Comparison of ENCODE assay signal across 24 cellular contexts in genomic region chr5:116088062-116088461, GRCh38. TPM values are rescaled to one million over a fixed set of nuclear protein-coding genes. Genes with fewer than 3 reads are reported as not detected.
"Had no signal": no experiment of that assay in that cellular context is flagged by ENCODE, and none has a peak within 500 bp of the region (broad histone marks: within the 10 kb centered on the region; RNA-seq: fewer than 3 reads in every experiment).

No MANE protein-coding gene starts in this region.

- H3K4me3 ChIP-seq: colonic mucosa, esophagus muscularis mucosa, right atrium auricular region, suprapubic skin had no signal

- H3K27me3 Mint-ChIP-seq: activated CD4-positive, alpha-beta memory T cell treated with anti-CD3 and anti-CD28 coated beads for 36 hours; activated CD8-positive, alpha-beta memory T cell treated with anti-CD3 and anti-CD28 coated beads, Interleukin-2, amount 10 ng/mL, durations not matched to agents 7 days and 5 days; activated T-cell treated with anti-CD3 and anti-CD28 coated beads, Interleukin-2, amount 50 U/mL, for 24 hours; progenitor cell of endocrine pancreas had no signal

- H3K9me3 ChIP-seq: colonic mucosa, esophagus muscularis mucosa, right atrium auricular region, suprapubic skin had no signal

- DNase-seq: activated CD4-positive, alpha-beta memory T cell treated with anti-CD3 and anti-CD28 coated beads for 36 hours; activated CD4-positive, alpha-beta T cell treated with anti-CD3 and anti-CD28 coated beads for 1 hour; activated CD8-positive, alpha-beta memory T cell treated with anti-CD3 and anti-CD28 coated beads, Interleukin-2, amount 10 ng/mL, durations not matched to agents 7 days and 5 days; activated T-cell treated with anti-CD3 and anti-CD28 coated beads, Interleukin-2, amount 50 U/mL, for 24 hours; caudate nucleus; colonic mucosa; kidney glomerular epithelial cell; left ventricle myocardium superior; mesendoderm; nephron progenitor cell; stimulated activated CD4-positive, alpha-beta T cell treated with anti-CD3 and anti-CD28 coated beads, Interleukin-2, amount 100 ng/mL, for 48 hours; stimulated activated naive CD8-positive, alpha-beta T cell treated with anti-CD3 and anti-CD28 coated beads, Interleukin-15, Interleukin-2, amounts not matched to agents 100 U/mL and 50 U/mL, for 24 hours; T-helper 1 cell; T1000; trophoblast cell had no signal

- H3K4me3 Mint-ChIP-seq: activated CD4-positive, alpha-beta memory T cell treated with anti-CD3 and anti-CD28 coated beads for 36 hours; activated CD8-positive, alpha-beta memory T cell treated with anti-CD3 and anti-CD28 coated beads, Interleukin-2, amount 10 ng/mL, durations not matched to agents 7 days and 5 days; activated T-cell treated with anti-CD3 and anti-CD28 coated beads, Interleukin-2, amount 50 U/mL, for 24 hours; nephron progenitor cell had no signal

- H3K9me3 Mint-ChIP-seq: activated CD4-positive, alpha-beta memory T cell treated with anti-CD3 and anti-CD28 coated beads for 36 hours; activated naive CD4-positive, alpha-beta T cell treated with anti-CD3 and anti-CD28 coated beads, Interleukin-2, amount 50 U/mL, for 72 hours; activated T-cell treated with anti-CD3 and anti-CD28 coated beads, Interleukin-2, amount 50 U/mL, for 24 hours had no signal

- H3K27ac ChIP-seq: colonic mucosa, esophagus muscularis mucosa, right atrium auricular region, suprapubic skin, VCaP had no signal

- ATAC-seq: activated CD8-positive, alpha-beta memory T cell treated with anti-CD3 and anti-CD28 coated beads, Interleukin-2, amount 10 ng/mL, durations not matched to agents 7 days and 5 days; activated naive CD4-positive, alpha-beta T cell treated with anti-CD3 and anti-CD28 coated beads, Interleukin-2, amount 50 U/mL, for 72 hours; left ventricle myocardium superior; stimulated activated naive CD8-positive, alpha-beta T cell treated with anti-CD3 and anti-CD28 coated beads, Interleukin-15, Interleukin-2, amounts not matched to agents 100 U/mL and 50 U/mL, for 24 hours had no signal

- H3K27me3 ChIP-seq: colonic mucosa, esophagus muscularis mucosa, right atrium auricular region, suprapubic skin had no signal

- H3K27ac Mint-ChIP-seq: activated CD4-positive, alpha-beta memory T cell treated with anti-CD3 and anti-CD28 coated beads for 36 hours; activated CD8-positive, alpha-beta memory T cell treated with anti-CD3 and anti-CD28 coated beads, Interleukin-2, amount 10 ng/mL, durations not matched to agents 7 days and 5 days; activated T-cell treated with anti-CD3 and anti-CD28 coated beads, Interleukin-2, amount 50 U/mL, for 24 hours; nephron progenitor cell; progenitor cell of endocrine pancreas had no signal

RNA-seq across cellular contexts. Expression of gene ARL14EPL, which starts 55.8 kb away (rescaled TPM):
- total RNA-seq: activated CD4-positive, alpha-beta memory T cell treated with anti-CD3 and anti-CD28 coated beads for 36 hours; activated naive CD4-positive, alpha-beta T cell treated with anti-CD3 and anti-CD28 coated beads, Interleukin-2, amount 50 U/mL, for 72 hours; colonic mucosa; esophagus muscularis mucosa; fibroblast of villous mesenchyme; left ventricle myocardium superior; omental fat pad; progenitor cell of endocrine pancreas; right atrium auricular region; skeletal muscle tissue; suprapubic skin had no signal
